Comparison of ENCODE assay signal across 8 cellular contexts in the genomic region with DNA sequence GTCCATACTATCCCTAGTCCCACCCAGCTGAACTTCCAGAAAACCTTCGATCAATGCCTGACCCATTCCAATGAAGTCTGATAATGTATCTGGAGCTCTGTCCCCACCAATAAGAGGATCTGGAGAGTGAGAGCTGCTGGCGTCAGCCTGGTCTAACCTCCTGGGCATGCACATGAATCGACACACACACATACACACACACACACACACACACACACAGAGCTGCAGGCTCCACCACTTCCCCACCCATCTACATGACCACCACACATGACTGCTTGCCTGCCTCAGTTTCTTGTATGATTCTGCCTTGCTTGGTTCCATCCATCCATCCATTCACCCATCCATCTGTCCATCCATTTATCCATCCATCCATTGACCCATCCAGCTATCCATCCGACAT.
"Had no signal": no experiment of that assay in that cellular context is flagged by ENCODE, and none has a peak within 500 bp of the region (broad histone marks: within the 10 kb centered on the region; RNA-seq: fewer than 3 reads in every experiment).

No MANE protein-coding gene starts in this region.

- DNase-seq: GM23248, GOT3, H7, IMR-90, KG1 had no signal

- H3K4me3 ChIP-seq: GM23248, HAP-1, K562 had no signal

- H2AFZ ChIP-seq: GM23248 had no signal

- H3K4me1 ChIP-seq: HAP-1 had no signal

- H3K27ac ChIP-seq: GM23248 had no signal

- H3K9me3 ChIP-seq: HAP-1 had no signal

- ATAC-seq: HCT116, K562 had no signal

- H3K36me3 ChIP-seq: HAP-1 had no signal
